Comparison of ENCODE assay signal across 25 cellular contexts in the genomic region with DNA sequence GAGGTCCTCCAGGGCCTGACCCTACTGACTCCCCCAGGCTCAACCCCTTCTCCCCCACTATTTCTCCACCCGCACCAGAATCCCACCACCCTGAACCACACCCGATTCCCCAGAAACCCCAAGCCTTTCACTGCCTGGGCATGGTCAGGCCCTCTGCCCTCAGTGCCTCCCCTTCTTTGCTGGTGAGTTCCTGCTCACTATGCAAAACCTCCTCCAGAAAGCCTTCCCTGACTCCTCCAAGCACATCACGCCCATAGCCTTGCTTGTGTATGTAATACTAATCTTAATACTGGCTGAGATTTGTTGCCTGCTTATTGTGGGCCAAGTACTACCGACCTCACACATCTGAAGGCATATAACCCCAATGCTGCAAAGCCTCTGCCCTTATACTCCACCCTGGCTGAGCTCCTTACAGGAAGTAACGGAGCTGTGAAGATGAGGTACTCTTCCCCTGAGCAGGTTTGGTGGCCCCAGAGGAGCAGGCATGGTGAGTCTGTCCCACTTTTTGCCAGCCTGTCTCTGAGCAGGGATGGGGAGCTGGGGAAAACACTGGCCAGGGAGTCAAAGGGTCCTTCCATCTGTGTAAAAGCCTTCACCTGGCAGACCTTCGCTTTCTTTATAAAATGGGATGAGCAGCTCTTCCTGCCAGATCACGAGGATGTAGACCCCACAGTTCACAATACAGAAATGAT.
"Had no signal": no experiment of that assay in that cellular context is flagged by ENCODE, and none has a peak within 500 bp of the region (broad histone marks: within the 10 kb centered on the region; RNA-seq: fewer than 3 reads in every experiment).

No MANE protein-coding gene starts in this region.

- H3K27me3 ChIP-seq: adrenal gland, gastroesophageal sphincter had no signal

- H3K4me3 ChIP-seq: adrenal gland, cardiac muscle cell, gastroesophageal sphincter, left ventricle myocardium inferior, thoracic aorta had no signal

- H3K36me3 ChIP-seq: adrenal gland, cardiac muscle cell, gastroesophageal sphincter, thoracic aorta had no signal

- DNase-seq: activated CD4-positive, alpha-beta T cell treated with anti-CD3 and anti-CD28 coated beads, Interleukin-2, amount 10 ng/mL, durations not matched to agents 24 days and 14 days; activated CD4-positive, CD25-positive, alpha-beta regulatory T cell treated with anti-CD3 and anti-CD28 coated beads, Interleukin-2, amount 50 U/mL, for 72 hours; activated effector memory CD4-positive, alpha-beta T cell treated with Interleukin-2 at 50 U/mL for 16 hours; activated naive CD4-positive, alpha-beta T cell treated with Interleukin-2 at 50 U/mL for 16 hours; activated naive CD8-positive, alpha-beta T cell treated with anti-CD3 and anti-CD28 coated beads for 36 hours; activated T-cell treated with anti-CD3 and anti-CD28 coated beads for 4 hours; activated T-cell treated with anti-CD3 and anti-CD28 coated beads, Interleukin-2, amount 50 U/mL, for 72 hours; adrenal gland; cortex of kidney; effector memory CD8-positive, alpha-beta T cell; erythroblast; hypothalamus; left ventricle myocardium inferior; mammary epithelial cell; naive thymus-derived CD4-positive, alpha-beta T cell; nucleus accumbens; right cardiac atrium; stimulated activated CD4-positive, alpha-beta T cell treated with anti-CD3 and anti-CD28 coated beads, Interleukin-15, amount 100 ng/mL, for 24 hours; stimulated activated CD4-positive, alpha-beta T cell treated with anti-CD3 and anti-CD28 coated beads, Interleukin-2, amount 100 ng/mL, for 24 hours; stimulated activated naive CD4-positive, alpha-beta T cell; T-helper 2 cell; trophoblast cell had no signal
